ENCODE assay signal across 1 cellular context in the genomic region with DNA sequence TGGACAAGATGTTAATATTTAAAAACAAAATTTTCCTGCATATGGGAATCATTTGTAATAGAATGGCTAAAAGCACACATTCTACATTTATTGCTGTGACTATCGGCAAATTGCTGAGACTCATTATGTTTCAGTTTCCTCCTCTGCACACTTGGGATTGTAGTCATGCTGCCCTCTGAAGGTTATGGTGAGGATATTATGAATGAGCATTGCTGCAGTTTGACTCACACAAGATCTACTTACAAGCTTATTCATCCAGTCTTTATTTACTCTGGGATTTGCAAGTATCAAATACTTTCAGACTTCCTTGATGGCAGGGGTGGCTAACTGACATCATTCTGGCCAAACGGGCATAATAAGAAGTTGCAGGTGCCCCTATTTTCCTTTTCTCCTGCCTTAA.
TF ChIP-seq lines count a peak whose summit lies in the region.

No MANE protein-coding gene starts in this region.

TF ChIP-seq in GM23338, 12 proteins besides CTCF, POLR2A, EP300 and RAD21 (continued from another document):
- TF ChIP-seq, protein P1, sequence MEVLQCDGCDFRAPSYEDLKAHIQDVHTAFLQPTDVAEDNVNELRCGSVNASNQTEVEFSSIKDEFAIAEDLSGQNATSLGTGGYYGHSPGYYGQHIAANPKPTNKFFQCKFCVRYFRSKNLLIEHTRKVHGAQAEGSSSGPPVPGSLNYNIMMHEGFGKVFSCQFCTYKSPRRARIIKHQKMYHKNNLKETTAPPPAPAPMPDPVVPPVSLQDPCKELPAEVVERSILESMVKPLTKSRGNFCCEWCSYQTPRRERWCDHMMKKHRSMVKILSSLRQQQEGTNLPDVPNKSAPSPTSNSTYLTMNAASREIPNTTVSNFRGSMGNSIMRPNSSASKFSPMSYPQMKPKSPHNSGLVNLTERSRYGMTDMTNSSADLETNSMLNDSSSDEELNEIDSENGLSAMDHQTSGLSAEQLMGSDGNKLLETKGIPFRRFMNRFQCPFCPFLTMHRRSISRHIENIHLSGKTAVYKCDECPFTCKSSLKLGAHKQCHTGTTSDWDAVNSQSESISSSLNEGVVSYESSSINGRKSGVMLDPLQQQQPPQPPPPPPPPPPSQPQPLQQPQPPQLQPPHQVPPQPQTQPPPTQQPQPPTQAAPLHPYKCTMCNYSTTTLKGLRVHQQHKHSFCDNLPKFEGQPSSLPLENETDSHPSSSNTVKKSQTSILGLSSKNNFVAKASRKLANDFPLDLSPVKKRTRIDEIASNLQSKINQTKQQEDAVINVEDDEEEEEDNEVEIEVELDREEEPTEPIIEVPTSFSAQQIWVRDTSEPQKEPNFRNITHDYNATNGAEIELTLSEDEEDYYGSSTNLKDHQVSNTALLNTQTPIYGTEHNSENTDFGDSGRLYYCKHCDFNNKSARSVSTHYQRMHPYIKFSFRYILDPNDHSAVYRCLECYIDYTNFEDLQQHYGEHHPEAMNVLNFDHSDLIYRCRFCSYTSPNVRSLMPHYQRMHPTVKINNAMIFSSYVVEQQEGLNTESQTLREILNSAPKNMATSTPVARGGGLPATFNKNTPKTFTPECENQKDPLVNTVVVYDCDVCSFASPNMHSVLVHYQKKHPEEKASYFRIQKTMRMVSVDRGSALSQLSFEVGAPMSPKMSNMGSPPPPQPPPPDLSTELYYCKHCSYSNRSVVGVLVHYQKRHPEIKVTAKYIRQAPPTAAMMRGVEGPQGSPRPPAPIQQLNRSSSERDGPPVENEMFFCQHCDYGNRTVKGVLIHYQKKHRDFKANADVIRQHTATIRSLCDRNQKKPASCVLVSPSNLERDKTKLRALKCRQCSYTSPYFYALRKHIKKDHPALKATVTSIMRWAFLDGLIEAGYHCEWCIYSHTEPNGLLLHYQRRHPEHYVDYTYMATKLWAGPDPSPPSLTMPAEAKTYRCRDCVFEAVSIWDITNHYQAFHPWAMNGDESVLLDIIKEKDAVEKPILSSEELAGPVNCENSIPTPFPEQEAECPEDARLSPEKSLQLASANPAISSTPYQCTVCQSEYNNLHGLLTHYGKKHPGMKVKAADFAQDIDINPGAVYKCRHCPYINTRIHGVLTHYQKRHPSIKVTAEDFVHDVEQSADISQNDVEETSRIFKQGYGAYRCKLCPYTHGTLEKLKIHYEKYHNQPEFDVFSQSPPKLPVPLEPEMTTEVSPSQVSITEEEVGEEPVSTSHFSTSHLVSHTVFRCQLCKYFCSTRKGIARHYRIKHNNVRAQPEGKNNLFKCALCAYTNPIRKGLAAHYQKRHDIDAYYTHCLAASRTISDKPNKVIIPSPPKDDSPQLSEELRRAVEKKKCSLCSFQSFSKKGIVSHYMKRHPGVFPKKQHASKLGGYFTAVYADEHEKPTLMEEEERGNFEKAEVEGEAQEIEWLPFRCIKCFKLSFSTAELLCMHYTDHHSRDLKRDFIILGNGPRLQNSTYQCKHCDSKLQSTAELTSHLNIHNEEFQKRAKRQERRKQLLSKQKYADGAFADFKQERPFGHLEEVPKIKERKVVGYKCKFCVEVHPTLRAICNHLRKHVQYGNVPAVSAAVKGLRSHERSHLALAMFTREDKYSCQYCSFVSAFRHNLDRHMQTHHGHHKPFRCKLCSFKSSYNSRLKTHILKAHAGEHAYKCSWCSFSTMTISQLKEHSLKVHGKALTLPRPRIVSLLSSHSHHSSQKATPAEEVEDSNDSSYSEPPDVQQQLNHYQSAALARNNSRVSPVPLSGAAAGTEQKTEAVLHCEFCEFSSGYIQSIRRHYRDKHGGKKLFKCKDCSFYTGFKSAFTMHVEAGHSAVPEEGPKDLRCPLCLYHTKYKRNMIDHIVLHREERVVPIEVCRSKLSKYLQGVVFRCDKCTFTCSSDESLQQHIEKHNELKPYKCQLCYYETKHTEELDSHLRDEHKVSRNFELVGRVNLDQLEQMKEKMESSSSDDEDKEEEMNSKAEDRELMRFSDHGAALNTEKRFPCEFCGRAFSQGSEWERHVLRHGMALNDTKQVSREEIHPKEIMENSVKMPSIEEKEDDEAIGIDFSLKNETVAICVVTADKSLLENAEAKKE (CRISPR knock-in tag; IDR thresholded peaks at IDR 0.05), result no peak
- no peak for TF ChIP-seq ZNF114 (CRISPR knock-in tag; IDR thresholded peaks at IDR 0.05)
- TF ChIP-seq, protein P2, sequence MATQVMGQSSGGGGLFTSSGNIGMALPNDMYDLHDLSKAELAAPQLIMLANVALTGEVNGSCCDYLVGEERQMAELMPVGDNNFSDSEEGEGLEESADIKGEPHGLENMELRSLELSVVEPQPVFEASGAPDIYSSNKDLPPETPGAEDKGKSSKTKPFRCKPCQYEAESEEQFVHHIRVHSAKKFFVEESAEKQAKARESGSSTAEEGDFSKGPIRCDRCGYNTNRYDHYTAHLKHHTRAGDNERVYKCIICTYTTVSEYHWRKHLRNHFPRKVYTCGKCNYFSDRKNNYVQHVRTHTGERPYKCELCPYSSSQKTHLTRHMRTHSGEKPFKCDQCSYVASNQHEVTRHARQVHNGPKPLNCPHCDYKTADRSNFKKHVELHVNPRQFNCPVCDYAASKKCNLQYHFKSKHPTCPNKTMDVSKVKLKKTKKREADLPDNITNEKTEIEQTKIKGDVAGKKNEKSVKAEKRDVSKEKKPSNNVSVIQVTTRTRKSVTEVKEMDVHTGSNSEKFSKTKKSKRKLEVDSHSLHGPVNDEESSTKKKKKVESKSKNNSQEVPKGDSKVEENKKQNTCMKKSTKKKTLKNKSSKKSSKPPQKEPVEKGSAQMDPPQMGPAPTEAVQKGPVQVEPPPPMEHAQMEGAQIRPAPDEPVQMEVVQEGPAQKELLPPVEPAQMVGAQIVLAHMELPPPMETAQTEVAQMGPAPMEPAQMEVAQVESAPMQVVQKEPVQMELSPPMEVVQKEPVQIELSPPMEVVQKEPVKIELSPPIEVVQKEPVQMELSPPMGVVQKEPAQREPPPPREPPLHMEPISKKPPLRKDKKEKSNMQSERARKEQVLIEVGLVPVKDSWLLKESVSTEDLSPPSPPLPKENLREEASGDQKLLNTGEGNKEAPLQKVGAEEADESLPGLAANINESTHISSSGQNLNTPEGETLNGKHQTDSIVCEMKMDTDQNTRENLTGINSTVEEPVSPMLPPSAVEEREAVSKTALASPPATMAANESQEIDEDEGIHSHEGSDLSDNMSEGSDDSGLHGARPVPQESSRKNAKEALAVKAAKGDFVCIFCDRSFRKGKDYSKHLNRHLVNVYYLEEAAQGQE (IDR thresholded peaks at IDR 0.05; ENCODE audit: unreplicated experiment), result no peak
- TF ChIP-seq JUNB (IDR thresholded peaks at IDR 0.05; ENCODE audit: unreplicated experiment), result no peak
- no peak for TF ChIP-seq STAT1 (IDR thresholded peaks at IDR 0.05; ENCODE audit: unreplicated experiment)
- TF ChIP-seq EZH2 (IDR thresholded peaks at IDR 0.05; ENCODE audit: low read depth, unreplicated experiment), result no peak
- TF ChIP-seq, protein P3, sequence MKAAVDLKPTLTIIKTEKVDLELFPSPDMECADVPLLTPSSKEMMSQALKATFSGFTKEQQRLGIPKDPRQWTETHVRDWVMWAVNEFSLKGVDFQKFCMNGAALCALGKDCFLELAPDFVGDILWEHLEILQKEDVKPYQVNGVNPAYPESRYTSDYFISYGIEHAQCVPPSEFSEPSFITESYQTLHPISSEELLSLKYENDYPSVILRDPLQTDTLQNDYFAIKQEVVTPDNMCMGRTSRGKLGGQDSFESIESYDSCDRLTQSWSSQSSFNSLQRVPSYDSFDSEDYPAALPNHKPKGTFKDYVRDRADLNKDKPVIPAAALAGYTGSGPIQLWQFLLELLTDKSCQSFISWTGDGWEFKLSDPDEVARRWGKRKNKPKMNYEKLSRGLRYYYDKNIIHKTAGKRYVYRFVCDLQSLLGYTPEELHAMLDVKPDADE (IDR thresholded peaks at IDR 0.05), result no peak
- TF ChIP-seq NANOG (IDR thresholded peaks at IDR 0.05; ENCODE audit: borderline replicate concordance), result no peak
- no peak for TF ChIP-seq EZH2phosphoT487 (IDR thresholded peaks at IDR 0.05; ENCODE audit: unreplicated experiment)
- no peak for TF ChIP-seq ZNF331 (CRISPR knock-in tag; IDR thresholded peaks at IDR 0.05; ENCODE audit: low read depth)
- no peak for TF ChIP-seq POLR2AphosphoS5 (IDR thresholded peaks at IDR 0.05; ENCODE audit: low read depth)
